ENCODE assay signal across 1 cellular context in genomic region chr1:31581821-31582810, GRCh38.
TF ChIP-seq lines count a peak whose summit lies in the region.

No MANE protein-coding gene starts in this region.

TF ChIP-seq in H1, 55 proteins besides CTCF, POLR2A, EP300 and RAD21:
- TF ChIP-seq NANOG (IDR thresholded peaks at IDR 0.05; ENCODE audit: insufficient read depth, low read depth, low read length, poor library complexity, severe bottlenecking) = no peak
- no peak for TF ChIP-seq EZH2 (IDR thresholded peaks at IDR 0.05; ENCODE audit: low read depth, low read length, severe bottlenecking)
- TF ChIP-seq BRCA1 (IDR thresholded peaks at IDR 0.05; ENCODE audit: low read depth, low read length) = no peak
- TF ChIP-seq SIX5 (IDR thresholded peaks at IDR 0.05; ENCODE audit: low read depth, low read length) = no peak
- TF ChIP-seq POU5F1 (IDR thresholded peaks at IDR 0.05; ENCODE audit: low read depth, low read length) = no peak
- TF ChIP-seq KDM5A (IDR thresholded peaks at IDR 0.05; ENCODE audit: low read length) = no peak
